Comparison of ENCODE assay signal across 31 cellular contexts in the genomic region with DNA sequence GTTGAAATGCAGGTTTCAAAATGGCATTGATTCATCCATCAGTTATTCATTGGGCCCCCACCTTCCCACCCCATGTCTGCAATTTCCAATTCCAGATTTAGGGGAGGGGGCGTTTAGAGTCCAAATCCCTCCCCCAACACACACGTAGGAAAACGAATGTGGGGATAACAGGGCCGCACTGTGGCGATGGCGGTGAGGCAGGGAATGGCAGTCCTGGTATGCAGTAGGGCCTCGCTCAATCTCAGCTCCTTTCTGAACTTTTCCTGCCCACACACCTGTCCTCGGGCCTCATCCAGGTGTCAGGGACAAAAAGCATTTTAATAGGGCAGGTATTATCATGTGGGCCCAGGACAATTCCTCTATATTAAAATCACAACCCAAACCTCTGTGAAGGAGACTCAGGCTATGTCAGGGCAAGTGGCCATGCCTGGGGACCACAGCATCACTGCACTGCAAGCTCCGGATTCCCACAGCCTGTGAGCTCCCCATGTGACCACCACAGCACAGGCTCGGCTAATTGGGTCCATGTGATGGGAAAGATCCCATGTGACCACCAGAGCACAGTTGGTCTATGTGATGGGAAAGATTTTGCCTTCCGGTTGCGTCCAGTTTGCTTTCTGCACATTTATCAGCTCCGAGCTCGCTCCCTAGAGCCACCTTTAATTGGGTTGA. TPM values are rescaled to one million over a fixed set of nuclear protein-coding genes. Genes with fewer than 3 reads are reported as not detected.
DNase-seq lines count a peak whose midpoint lies in the region; ATAC-seq and TF ChIP-seq lines count a peak whose summit lies in the region.
"Had no signal": no experiment of that assay in that cellular context is flagged by ENCODE, and none has a peak within 500 bp of the region (broad histone marks: within the 10 kb centered on the region; RNA-seq: fewer than 3 reads in every experiment).

No MANE protein-coding gene starts in this region.

- no peaks in the 10 kb centered on the region for H3K9me3 ChIP-seq in T-helper 17 cell (ENCODE audit: control insufficient read depth, low read length, poor library complexity, severe bottlenecking)
- no peaks in the 10 kb centered on the region for H3K9me3 ChIP-seq in upper lobe of right lung
- H3K9me3 ChIP-seq: adrenal gland, esophagus squamous epithelium, gastrocnemius medialis, mucosa of descending colon, ovary had no signal

- no peak overlapping the region for H3K27ac ChIP-seq in upper lobe of right lung
- H3K27ac ChIP-seq: adrenal gland, esophagus squamous epithelium, gastrocnemius medialis, ovary, VCaP had no signal

- intact Hi-C loops in cardiac septum (cut with DNase I) (no loop called here), left ventricle myocardium superior (cut with micrococcal nuclease) (no loop called here), upper lobe of right lung (cut with DNase I) (no loop called here), left colon (cut with DNase I, micrococcal nuclease) (no loop called here)

- H3K4me3 Mint-ChIP-seq in T-helper 17 cell: no peak overlapping the region
- H3K4me3 Mint-ChIP-seq: activated naive CD4-positive, alpha-beta T cell treated with anti-CD3 and anti-CD28 coated beads for 36 hours; nephron; stimulated activated naive CD8-positive, alpha-beta T cell treated with anti-CD3 and anti-CD28 coated beads, Interleukin-15, amount 100 ng/mL, for 72 hours had no signal

- H3K27me3 ChIP-seq in upper lobe of right lung: no peaks in the 10 kb centered on the region
- H3K27me3 ChIP-seq: adrenal gland, gastrocnemius medialis, ovary had no signal

- no peaks in the 10 kb centered on the region for H3K36me3 ChIP-seq in upper lobe of right lung
- H3K36me3 ChIP-seq: adrenal gland, esophagus squamous epithelium, gastrocnemius medialis, ovary had no signal

- peak overlapping the region; percentile 94 for H3K27ac Mint-ChIP-seq in T-helper 17 cell
- H3K27ac Mint-ChIP-seq: nephron had no signal

- no peaks in the 10 kb centered on the region for H3K36me3 Mint-ChIP-seq in T-helper 17 cell (ENCODE audit: low read depth)

- no peak for TF ChIP-seq CTCF in upper lobe of right lung (IDR thresholded peaks at IDR 0.05)

- H3K4me1 Mint-ChIP-seq in T-helper 17 cell: peaks cover 23% of the 10 kb centered on the region

- H3K27me3 Mint-ChIP-seq in T-helper 17 cell: no peaks in the 10 kb centered on the region
- H3K27me3 Mint-ChIP-seq: stimulated activated naive CD8-positive, alpha-beta T cell treated with anti-CD3 and anti-CD28 coated beads, Interleukin-15, amount 100 ng/mL, for 72 hours had no signal

- DNase-seq in cardiac septum (ENCODE audit: low spot score) (peak; percentile 36), left ventricle myocardium superior (no peak), T-helper 17 cell (no peak), left lobe of liver (ENCODE audit: low spot score) (peak; percentile 16), upper lobe of right lung (peak; percentile 42), NCI-H2107 (lab: John Stamatoyannopoulos, UW) (no peak), left colon (no peak)
- DNase-seq: activated CD4-positive, alpha-beta T cell treated with anti-CD3 and anti-CD28 coated beads for 48 hours; activated T-cell treated with anti-CD3 and anti-CD28 coated beads, Interleukin-2, amount 50 U/mL, for 72 hours; esophagus squamous epithelium; gastrocnemius medialis; Kasumi-1; mucosa of descending colon; NCI-H1417 treated with DMSO at 0.1 percent for 48 hours; NCI-H2081; NCI-H226; NCI-H69; Right ventricle myocardium superior; small intestine; stimulated activated CD4-positive, alpha-beta T cell treated with anti-CD3 and anti-CD28 coated beads, Interleukin-2, amount 100 ng/mL, for 24 hours; stimulated activated naive CD8-positive, alpha-beta T cell treated with anti-CD3 and anti-CD28 coated beads, Interleukin-15, amount 100 ng/mL, for 72 hours; T-helper 9 cell had no signal

- ATAC-seq in left ventricle myocardium superior (no peak), T-helper 17 cell (no peak), left lobe of liver (no peak), upper lobe of right lung (no peak), GM18517 (IDR thresholded peaks at IDR 0.05; ENCODE audit: unreplicated experiment) (no peak), left colon (no peak)
- ATAC-seq: activated T-cell treated with anti-CD3 and anti-CD28 coated beads, Interleukin-2, amount 50 U/mL, for 72 hours; gastrocnemius medialis; HCT116; HepG2; mucosa of descending colon; stimulated activated naive CD8-positive, alpha-beta T cell treated with anti-CD3 and anti-CD28 coated beads, Interleukin-15, amount 100 ng/mL, for 72 hours had no signal

- no peak overlapping the region for H3K4me3 ChIP-seq in upper lobe of right lung
- H3K4me3 ChIP-seq: adrenal gland, esophagus squamous epithelium, gastrocnemius medialis, lung, mucosa of descending colon, ovary had no signal

- no peaks in the 10 kb centered on the region for H3K4me1 ChIP-seq in upper lobe of right lung
- H3K4me1 ChIP-seq: gastrocnemius medialis had no signal

RNA-seq across cellular contexts. Expression of gene RTL6, which starts 44.5 kb away (rescaled TPM):
- total RNA-seq in cardiac septum (25.6 TPM), left ventricle myocardium superior (24.7 TPM), T-helper 17 cell (10 to 100 TPM; 11.0 to 13.3 TPM), left lobe of liver (5.1 TPM), upper lobe of right lung (18.4 TPM), left colon (10 to 100 TPM; 18.5 to 30.0 TPM)
- total RNA-seq: HepG2 had no signal

Comparison
In these comparisons a context has a peak if more than half of its experiments do, and no peak if none do; other contexts are left out.
1. DNase-seq: peak in cardiac septum (single experiment), left lobe of liver (single experiment) and upper lobe of right lung (single experiment); none in left ventricle myocardium superior (single experiment), T-helper 17 cell (0 of 3), NCI-H2107 (single experiment) and left colon (0 of 2).